In the genomic region with DNA sequence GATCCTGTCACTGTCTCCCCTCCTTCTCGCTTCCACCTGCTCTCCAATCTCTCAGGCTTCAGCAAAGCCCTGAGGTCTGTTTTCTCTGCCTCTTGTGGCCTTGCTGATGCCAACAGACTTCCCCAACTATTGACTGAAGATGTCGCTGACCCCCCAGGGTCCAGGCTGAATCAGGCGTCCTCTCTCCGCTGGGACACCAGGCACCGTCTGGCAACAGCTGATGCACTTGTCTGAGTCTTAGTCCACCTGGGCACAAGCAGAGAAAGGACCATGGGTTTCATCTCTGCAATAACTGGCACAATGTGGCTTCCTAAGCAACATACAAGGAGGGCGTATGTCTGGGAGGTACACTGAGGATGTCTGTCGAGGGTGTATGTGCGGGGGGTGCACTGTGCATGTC, we compare ENCODE assay signal across 16 cellular contexts.
DNase-seq lines count a peak whose midpoint lies in the region; ATAC-seq and TF ChIP-seq lines count a peak whose summit lies in the region.
"Had no signal": no experiment of that assay in that cellular context is flagged by ENCODE, and none has a peak within 500 bp of the region (broad histone marks: within the 10 kb centered on the region; RNA-seq: fewer than 3 reads in every experiment).

No MANE protein-coding gene starts in this region.

- H3K4me3 ChIP-seq in coronary artery (no peak overlapping the region), vagina (no peak overlapping the region)
- H3K4me3 ChIP-seq: BLaER1 had no signal

- H3K27ac ChIP-seq in coronary artery (no peak overlapping the region), vagina (no peak overlapping the region)
- H3K27ac ChIP-seq: BLaER1, HL-60 had no signal

- no peak overlapping the region for H3K4me3 Mint-ChIP-seq in activated T-helper 17 cell treated with anti-CD3 and anti-CD28 coated beads, Interleukin-2, amount 50 U/mL, for 72 hours
- H3K4me3 Mint-ChIP-seq: CD8-positive, alpha-beta memory T cell had no signal

- TF ChIP-seq CTCF in coronary artery (IDR thresholded peaks at IDR 0.05) (no peak), vagina (IDR thresholded peaks at IDR 0.05) (no peak)

- H3K36me3 Mint-ChIP-seq in activated T-helper 17 cell treated with anti-CD3 and anti-CD28 coated beads, Interleukin-2, amount 50 U/mL, for 72 hours (ENCODE audit: low read depth): no peaks in the 10 kb centered on the region
- H3K36me3 Mint-ChIP-seq: CD8-positive, alpha-beta memory T cell had no signal

- H3K27me3 Mint-ChIP-seq in activated T-helper 17 cell treated with anti-CD3 and anti-CD28 coated beads, Interleukin-2, amount 50 U/mL, for 72 hours: no peaks in the 10 kb centered on the region

- no peaks in the 10 kb centered on the region for H3K27me3 ChIP-seq in vagina
- H3K27me3 ChIP-seq: BLaER1 had no signal

- ATAC-seq in activated T-helper 17 cell treated with anti-CD3 and anti-CD28 coated beads, Interleukin-2, amount 50 U/mL, for 72 hours (replicated peaks): no peak
- ATAC-seq: HCT116 had no signal

- H3K27ac Mint-ChIP-seq in activated T-helper 17 cell treated with anti-CD3 and anti-CD28 coated beads, Interleukin-2, amount 50 U/mL, for 72 hours: no peak overlapping the region
- H3K27ac Mint-ChIP-seq: CD8-positive, alpha-beta memory T cell had no signal

- no peaks in the 10 kb centered on the region for H3K4me1 Mint-ChIP-seq in activated T-helper 17 cell treated with anti-CD3 and anti-CD28 coated beads, Interleukin-2, amount 50 U/mL, for 72 hours
- H3K4me1 Mint-ChIP-seq: CD8-positive, alpha-beta memory T cell had no signal

- no peak for TF ChIP-seq POLR2A in vagina (IDR thresholded peaks at IDR 0.05)

- no peaks in the 10 kb centered on the region for H3K9me3 ChIP-seq in vagina
- H3K9me3 ChIP-seq: BLaER1, Caco-2 had no signal

- H3K4me1 ChIP-seq in vagina: no peaks in the 10 kb centered on the region
- H3K4me1 ChIP-seq: BLaER1, Caco-2 had no signal

- intact Hi-C loops in vagina (cut with DNase I): no loop called here

- peak; percentile 18 to 35 for DNase-seq in SHP77 (lab: John Stamatoyannopoulos, UW)
- DNase-seq in SHP77 treated with DMSO at 0.1 percent for 48 hours (lab: John Stamatoyannopoulos, UW): no peak
- DNase-seq in coronary artery (ENCODE audit: low spot score): peak; percentile 53
- DNase-seq in mesenteric fat pad (ENCODE audit: low spot score): peak; percentile 35
- peak; percentile 44 to 46 for DNase-seq in vagina (ENCODE audit: extremely low spot score in 2 of 2)
- no peak for DNase-seq in cerebellar cortex (ENCODE audit: low spot score)
- DNase-seq: 8988T; AML-193; Caco-2; CD8-positive, alpha-beta memory T cell; DND-41; GDM1 had no signal

- H3K9me3 Mint-ChIP-seq in activated T-helper 17 cell treated with anti-CD3 and anti-CD28 coated beads, Interleukin-2, amount 50 U/mL, for 72 hours: no peaks in the 10 kb centered on the region

- H3K36me3 ChIP-seq in vagina: no peaks in the 10 kb centered on the region
- H3K36me3 ChIP-seq: BLaER1 had no signal

Comparison
In these comparisons a context has a peak if more than half of its experiments do, and no peak if none do; other contexts are left out.
1. DNase-seq: peak in SHP77 (2 of 2), coronary artery (single experiment), mesenteric fat pad (single experiment) and vagina (2 of 2); none in SHP77 treated with DMSO at 0.1 percent for 48 hours (single experiment) and cerebellar cortex (single experiment).